ENCODE assay signal across 16 cellular contexts in genomic region chr11:75423721-75424120, GRCh38.
"Had no signal": no experiment of that assay in that cellular context is flagged by ENCODE, and none has a peak within 500 bp of the region (broad histone marks: within the 10 kb centered on the region; RNA-seq: fewer than 3 reads in every experiment).

No MANE protein-coding gene starts in this region.

- H3K36me3 ChIP-seq: thyroid gland had no signal

- H3K27ac Mint-ChIP-seq: activated B cell treated with CpG ODN at 0.5 μM for 24 hours; activated CD8-positive, alpha-beta T cell treated with anti-CD3 and anti-CD28 coated beads for 36 hours had no signal

- H3K9me3 Mint-ChIP-seq: activated B cell treated with CpG ODN at 0.5 μM for 24 hours; activated CD8-positive, alpha-beta T cell treated with anti-CD3 and anti-CD28 coated beads for 36 hours; activated T-cell treated with anti-CD3 and anti-CD28 coated beads, Interleukin-2, amount 50 U/mL, for 4 hours had no signal

- ATAC-seq: activated CD8-positive, alpha-beta T cell treated with anti-CD3 and anti-CD28 coated beads for 36 hours; activated T-cell treated with anti-CD3 and anti-CD28 coated beads, Interleukin-2, amount 50 U/mL, for 4 hours; foreskin keratinocyte; left lung had no signal

- H3K4me3 Mint-ChIP-seq: activated B cell treated with CpG ODN at 0.5 μM for 24 hours; activated CD8-positive, alpha-beta T cell treated with anti-CD3 and anti-CD28 coated beads for 36 hours; activated T-cell treated with anti-CD3 and anti-CD28 coated beads, Interleukin-2, amount 50 U/mL, for 4 hours had no signal

- H3K27me3 ChIP-seq: dorsolateral prefrontal cortex, thyroid gland had no signal

- DNase-seq: activated B cell treated with CpG ODN at 0.5 μM for 24 hours; activated CD4-positive, alpha-beta T cell treated with anti-CD3 and anti-CD28 coated beads for 48 hours; activated CD8-positive, alpha-beta T cell treated with anti-CD3 and anti-CD28 coated beads for 36 hours; activated effector memory CD4-positive, alpha-beta T cell treated with Interleukin-2 at 50 U/mL for 16 hours; activated naive CD4-positive, alpha-beta T cell treated with anti-CD3 and anti-CD28 coated beads, Interleukin-2, amount 50 U/mL, for 16 hours; activated T-cell treated with anti-CD3 and anti-CD28 coated beads, Interleukin-2, amount 50 U/mL, for 4 hours; caudate nucleus; foreskin keratinocyte; kidney; left lung; stimulated activated CD4-positive, alpha-beta T cell treated with anti-CD3 and anti-CD28 coated beads, Interleukin-2, amount 100 ng/mL, for 24 hours; stimulated activated naive CD4-positive, alpha-beta T cell treated with Interleukin-2 at 50 U/mL for 16 hours; thyroid gland had no signal

- H3K4me3 ChIP-seq: dorsolateral prefrontal cortex, left lung, SK-N-MC, thyroid gland had no signal

- H3K27ac ChIP-seq: foreskin keratinocyte, left lung, neutrophil, SK-N-MC, thyroid gland had no signal

- H3K9me3 ChIP-seq: left lung, neutrophil, thyroid gland had no signal
